In the genomic region with DNA sequence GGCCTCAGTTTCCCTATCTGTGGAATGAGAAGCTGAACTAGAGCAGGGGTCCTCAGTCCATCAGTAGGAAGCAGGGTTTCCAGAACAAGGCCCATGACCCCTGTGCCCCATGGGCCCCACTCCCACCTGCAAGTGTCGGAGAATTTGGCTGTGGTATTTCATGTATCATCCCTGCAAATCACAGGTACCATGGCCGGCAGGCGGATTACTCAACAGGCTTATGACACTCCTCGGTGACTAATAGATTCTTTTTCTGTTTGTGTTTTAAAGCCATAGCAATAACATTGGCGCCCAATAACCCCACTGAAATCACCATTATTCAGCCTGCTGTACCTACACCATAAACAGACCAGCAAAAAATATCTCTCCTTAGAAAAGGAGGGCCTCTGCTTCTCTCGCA, we compare ENCODE assay signal across 14 cellular contexts. TPM values are rescaled to one million over a fixed set of nuclear protein-coding genes. Genes with fewer than 3 reads are reported as not detected.
A peak's percentile ranks its signal among the peaks of the same experiment; 100 is the strongest.
DNase-seq lines count a peak whose midpoint lies in the region; ATAC-seq and TF ChIP-seq lines count a peak whose summit lies in the region.
"Had no signal": no experiment of that assay in that cellular context is flagged by ENCODE, and none has a peak within 500 bp of the region (broad histone marks: within the 10 kb centered on the region; RNA-seq: fewer than 3 reads in every experiment).

No MANE protein-coding gene starts in this region.

- H3K27ac Mint-ChIP-seq in activated naive CD8-positive, alpha-beta T cell treated with anti-CD3 and anti-CD28 coated beads, Interleukin-2, amount 50 U/mL, for 24 hours: no peak overlapping the region
- no peak overlapping the region for H3K27ac Mint-ChIP-seq in activated naive CD8-positive, alpha-beta T cell treated with anti-CD3 and anti-CD28 coated beads for 36 hours

- no peaks in the 10 kb centered on the region for H3K9me3 Mint-ChIP-seq in activated naive CD8-positive, alpha-beta T cell treated with anti-CD3 and anti-CD28 coated beads, Interleukin-2, amount 50 U/mL, for 24 hours
- H3K9me3 Mint-ChIP-seq in activated naive CD8-positive, alpha-beta T cell treated with anti-CD3 and anti-CD28 coated beads for 36 hours: no peaks in the 10 kb centered on the region

- H3K4me1 ChIP-seq in uterus: peaks cover 0 to 9% of the 10 kb centered on the region in 2 donors
- H3K4me1 ChIP-seq in colonic mucosa: no peaks in the 10 kb centered on the region

- H3K27ac ChIP-seq in uterus (peak overlapping the region; percentile 49 to 66), colonic mucosa (no peak overlapping the region)
- H3K27ac ChIP-seq: C4-2B, ovary had no signal

- H3K27me3 Mint-ChIP-seq in activated naive CD8-positive, alpha-beta T cell treated with anti-CD3 and anti-CD28 coated beads, Interleukin-2, amount 50 U/mL, for 24 hours: peaks cover 4% of the 10 kb centered on the region
- no peaks in the 10 kb centered on the region for H3K27me3 Mint-ChIP-seq in activated naive CD8-positive, alpha-beta T cell treated with anti-CD3 and anti-CD28 coated beads for 36 hours

- ATAC-seq in activated naive CD8-positive, alpha-beta T cell treated with anti-CD3 and anti-CD28 coated beads, Interleukin-2, amount 50 U/mL, for 24 hours: peak; percentile 21
- ATAC-seq in HG02610 (IDR thresholded peaks at IDR 0.05; ENCODE audit: unreplicated experiment) (no peak), GM21423 (IDR thresholded peaks at IDR 0.05; ENCODE audit: unreplicated experiment) (no peak)

- H3K4me3 ChIP-seq in uterus (no peak overlapping the region), colonic mucosa (no peak overlapping the region)
- H3K4me3 ChIP-seq: heart right ventricle, ovary had no signal

- intact Hi-C loops in uterus (cut with DNase I; ENCODE audit: low total_unique reads) (no loop called here), colonic mucosa (cut with DNase I) (no loop called here)

- H3K36me3 ChIP-seq in uterus (no peaks in the 10 kb centered on the region), colonic mucosa (no peaks in the 10 kb centered on the region)
- H3K36me3 ChIP-seq: heart right ventricle, ovary had no signal

- H3K27me3 ChIP-seq in uterus (no peaks in the 10 kb centered on the region), colonic mucosa (no peaks in the 10 kb centered on the region)
- H3K27me3 ChIP-seq: heart right ventricle, ovary had no signal

- H3K36me3 Mint-ChIP-seq in activated naive CD8-positive, alpha-beta T cell treated with anti-CD3 and anti-CD28 coated beads, Interleukin-2, amount 50 U/mL, for 24 hours (ENCODE audit: low read depth): no peaks in the 10 kb centered on the region
- no peaks in the 10 kb centered on the region for H3K36me3 Mint-ChIP-seq in activated naive CD8-positive, alpha-beta T cell treated with anti-CD3 and anti-CD28 coated beads for 36 hours

- no peaks in the 10 kb centered on the region for H3K4me1 Mint-ChIP-seq in activated naive CD8-positive, alpha-beta T cell treated with anti-CD3 and anti-CD28 coated beads, Interleukin-2, amount 50 U/mL, for 24 hours
- no peaks in the 10 kb centered on the region for H3K4me1 Mint-ChIP-seq in activated naive CD8-positive, alpha-beta T cell treated with anti-CD3 and anti-CD28 coated beads for 36 hours

- TF ChIP-seq POLR2A in uterus (IDR thresholded peaks at IDR 0.05): no peak

- TF ChIP-seq CTCF in uterus (IDR thresholded peaks at IDR 0.05): no peak
- no peak for TF ChIP-seq CTCF in colonic mucosa (IDR thresholded peaks at IDR 0.05)

- DNase-seq in activated naive CD8-positive, alpha-beta T cell treated with anti-CD3 and anti-CD28 coated beads, Interleukin-2, amount 50 U/mL, for 24 hours: no peak
- DNase-seq in activated naive CD8-positive, alpha-beta T cell treated with anti-CD3 and anti-CD28 coated beads for 36 hours: no peak
- DNase-seq in amniotic epithelial cell (ENCODE audit: low read depth) (peak; percentile 81), kidney glomerular epithelial cell (lab: John Stamatoyannopoulos, UW) (peak; percentile 80), uterus (peak in 1 of 2 donors; percentile 65), colonic mucosa (no peak)
- DNase-seq: activated naive CD4-positive, alpha-beta T cell treated with Interleukin-2 at 50 U/mL for 16 hours; heart right ventricle; NCI-H1694; ovary; T-helper 1 cell had no signal

- H3K9me3 ChIP-seq in uterus (no peaks in the 10 kb centered on the region), colonic mucosa (no peaks in the 10 kb centered on the region)
- H3K9me3 ChIP-seq: heart right ventricle, ovary had no signal

- H3K9ac ChIP-seq in colonic mucosa (ENCODE audit: low read depth in 2 of 2, low read length in 2 of 2): no peak overlapping the region

- no peak overlapping the region for H3K4me3 Mint-ChIP-seq in activated naive CD8-positive, alpha-beta T cell treated with anti-CD3 and anti-CD28 coated beads, Interleukin-2, amount 50 U/mL, for 24 hours
- H3K4me3 Mint-ChIP-seq in activated naive CD8-positive, alpha-beta T cell treated with anti-CD3 and anti-CD28 coated beads for 36 hours: no peak overlapping the region

RNA-seq across cellular contexts. Expression of a gene that starts 60.0 kb away (rescaled TPM):
- not detected for total RNA-seq in activated naive CD8-positive, alpha-beta T cell treated with anti-CD3 and anti-CD28 coated beads for 36 hours
- 10 to 100 TPM in 2 of 4 donors, 1 to 10 TPM in 2; 5.1 to 16.7 (median 9.5) TPM for total RNA-seq in uterus
- 1 to 10 TPM; 3.6 to 3.8 TPM for total RNA-seq in colonic mucosa

Comparison
In these comparisons a context has a peak if more than half of its experiments do, and no peak if none do; other contexts are left out.
1. DNase-seq: peak in amniotic epithelial cell (single experiment) and kidney glomerular epithelial cell (single experiment); none in activated naive CD8-positive, alpha-beta T cell treated with anti-CD3 and anti-CD28 coated beads, Interleukin-2, amount 50 U/mL, for 24 hours (single experiment), activated naive CD8-positive, alpha-beta T cell treated with anti-CD3 and anti-CD28 coated beads for 36 hours (single experiment) and colonic mucosa (single experiment).